15 cellular contexts compared by ENCODE assay signal in genomic region chr3:16423947-16424673, GRCh38.
A peak's percentile ranks its signal among the peaks of the same experiment; 100 is the strongest.
DNase-seq lines count a peak whose midpoint lies in the region; ATAC-seq and TF ChIP-seq lines count a peak whose summit lies in the region.
"Had no signal": no experiment of that assay in that cellular context is flagged by ENCODE, and none has a peak within 500 bp of the region (broad histone marks: within the 10 kb centered on the region; RNA-seq: fewer than 3 reads in every experiment).

No MANE protein-coding gene starts in this region.

- peaks cover 98% of the 10 kb centered on the region for H3K4me1 ChIP-seq in OCI-LY1 (ENCODE audit: insufficient read depth, low read length, severe bottlenecking)
- H3K4me1 ChIP-seq: colonic mucosa had no signal

- intact Hi-C loops in Right ventricle myocardium superior (cut with DNase I), result no loop called here

- 0 out of 2 replicates have a peak, but pooled peaks cover 3% of the 10 kb centered on the region for H3F3A ChIP-seq in OCI-LY1 (ENCODE audit: insufficient read depth, low read length)

- H3K9me2 ChIP-seq in OCI-LY1 (ENCODE audit: low read depth, low read length), result no peaks in the 10 kb centered on the region

- CTCF ChIA-PET in GM10248 (lab: Yijun Ruan, JAX), result interaction anchor here (1.1 to 3.2 kb wide), 7 partner anchors 12 to 134 kb away, joined by 3 to 10 read pairs (median 5); no protein-coding TSS in a partner anchor

- H4K20me1 ChIP-seq in OCI-LY1 (ENCODE audit: insufficient read depth, low read length), result no peaks in the 10 kb centered on the region

- peak; percentile 60 for ATAC-seq in GM18873 (IDR thresholded peaks at IDR 0.05; ENCODE audit: low FRiP score, unreplicated experiment)
- ATAC-seq in GM21576 (IDR thresholded peaks at IDR 0.05; ENCODE audit: unreplicated experiment), result peak; percentile 86
- ATAC-seq in HG03095 (IDR thresholded peaks at IDR 0.05; ENCODE audit: unreplicated experiment), result peak; percentile 77
- ATAC-seq in omental fat pad (ENCODE audit: low FRiP score), result no peak
- ATAC-seq in Right ventricle myocardium superior (ENCODE audit: poor library complexity), result no peak
- ATAC-seq: natural killer cell had no signal

- H3K27me3 ChIP-seq in OCI-LY1 (ENCODE audit: insufficient read depth, low read length), result no peaks in the 10 kb centered on the region
- H3K27me3 ChIP-seq: colonic mucosa had no signal

- no peaks in the 10 kb centered on the region for H3K9me3 ChIP-seq in OCI-LY1 (ENCODE audit: low read length)
- H3K9me3 ChIP-seq: colonic mucosa had no signal

- H3K4me3 ChIP-seq in OCI-LY1 (ENCODE audit: low read depth, low read length, poor library complexity, severe bottlenecking), result no peak overlapping the region
- H3K4me3 ChIP-seq: colonic mucosa had no signal

- H3K36me3 ChIP-seq in OCI-LY1 (ENCODE audit: insufficient read depth, low read length), result peaks cover 95% of the 10 kb centered on the region
- H3K36me3 ChIP-seq: colonic mucosa had no signal

- H3K9ac ChIP-seq in OCI-LY1 (ENCODE audit: low read length), result no peak overlapping the region

- H3K4me2 ChIP-seq in OCI-LY1 (ENCODE audit: low read length), result 0 out of 2 replicates have a peak overlapping the region, but pooled peaks have one; percentile 4

- DNase-seq in omental fat pad (ENCODE audit: low spot score) (no peak), NCI-H226 (no peak), GM10248 (ENCODE audit: extremely low spot score) (no peak), Right ventricle myocardium superior (no peak)
- DNase-seq: activated CD4-positive, alpha-beta T cell treated with anti-CD3 and anti-CD28 coated beads, Interleukin-2, amount 50 U/mL, for 1 hour; CD4-positive, alpha-beta T cell; colonic mucosa; kidney; MM.1S; natural killer cell; NK-92 treated with Interleukin-12 subunit alpha and Interleukin-12 subunit beta, amount 100 ng/mL, for 24 hours had no signal

- TF ChIP-seq CTCF in OCI-LY1 (IDR thresholded peaks at IDR 0.05; ENCODE audit: low read length), result no peak
- no peak for TF ChIP-seq CTCF in omental fat pad (IDR thresholded peaks at IDR 0.05)
- TF ChIP-seq CTCF in GM10248 (IDR thresholded peaks at IDR 0.05; ENCODE audit: control extremely low read depth, extremely low read depth, low read depth, missing control alignments), result no peak

- no peak overlapping the region for H2AFZ ChIP-seq in OCI-LY1 (ENCODE audit: low read length)

- peak overlapping the region; percentile 71 for H3K27ac ChIP-seq in OCI-LY1 (ENCODE audit: low read depth, low read length, poor library complexity, severe bottlenecking)
- H3K27ac ChIP-seq: colonic mucosa had no signal

- POLR2A ChIA-PET in GM10248 (lab: Yijun Ruan, JAX), result interaction anchor here (0.6 to 2.1 kb wide), 6 partner anchors 26 to 95 kb away, joined by 3 to 8 read pairs (median 4); no protein-coding TSS in a partner anchor

- peaks cover 94% of the 10 kb centered on the region for H3K79me2 ChIP-seq in OCI-LY1 (ENCODE audit: insufficient read depth, low read length)

Comparison
In these comparisons a context has a peak if more than half of its experiments do, and no peak if none do; other contexts are left out.
1. ATAC-seq: peak in GM18873 (single experiment), GM21576 (single experiment) and HG03095 (single experiment); none in omental fat pad (single experiment) and Right ventricle myocardium superior (single experiment).